ENCODE assay signal across 13 cellular contexts in genomic region chr2:222752731-222753130, GRCh38.
DNase-seq lines count a peak whose midpoint lies in the region; ATAC-seq and TF ChIP-seq lines count a peak whose summit lies in the region.
"Had no signal": no experiment of that assay in that cellular context is flagged by ENCODE, and none has a peak within 500 bp of the region (broad histone marks: within the 10 kb centered on the region; RNA-seq: fewer than 3 reads in every experiment).

No MANE protein-coding gene starts in this region.

- H3K4me1 ChIP-seq in cardiac muscle cell (ENCODE audit: low read depth) (peaks cover 23% of the 10 kb centered on the region), thoracic aorta (ENCODE audit: control insufficient read depth in 1 of 2, low read depth in 2 of 2) (peaks cover 16 to 29% of the 10 kb centered on the region in 2 donors)

- peaks cover 62% of the 10 kb centered on the region for H3K4me1 Mint-ChIP-seq in brain
- H3K4me1 Mint-ChIP-seq in nephron progenitor cell, result peaks cover 63% of the 10 kb centered on the region

- H3K4me3 ChIP-seq in cardiac muscle cell, result no peak overlapping the region
- peak overlapping the region; percentile 49 for H3K4me3 ChIP-seq in thoracic aorta

- intact Hi-C loops in Right ventricle myocardium superior (cut with DNase I), result loop anchor here (5.0 kb wide), 1 partner anchor 40 kb away; no protein-coding TSS in a partner anchor

- H3K27ac ChIP-seq in cardiac muscle cell (peak overlapping the region; percentile 86), thoracic aorta (peak overlapping the region; percentile 83 to 92)

- H3K4me3 Mint-ChIP-seq in brain (peak overlapping the region in 2 of 5 experiments; percentile 41 to 43), nephron progenitor cell (peak overlapping the region; percentile 26)
- H3K4me3 Mint-ChIP-seq: activated B cell treated with CpG ODN at 0.5 μM for 24 hours had no signal

- H3K27ac Mint-ChIP-seq in brain (peak overlapping the region in 3 of 5 experiments; percentile 68 to 90 (median 86)), nephron progenitor cell (peak overlapping the region; percentile 98)
- H3K27ac Mint-ChIP-seq: activated B cell treated with CpG ODN at 0.5 μM for 24 hours had no signal

- H3K27me3 ChIP-seq in cardiac muscle cell (no peaks in the 10 kb centered on the region), thoracic aorta (replicated peaks; ENCODE audit: insufficient read depth) (no peaks in the 10 kb centered on the region)

- H3K9me3 ChIP-seq in cardiac muscle cell (ENCODE audit: low read depth), result no peaks in the 10 kb centered on the region
- no peaks in the 10 kb centered on the region for H3K9me3 ChIP-seq in thoracic aorta

- no peaks in the 10 kb centered on the region for H3K36me3 Mint-ChIP-seq in brain
- H3K36me3 Mint-ChIP-seq in nephron progenitor cell (ENCODE audit: low read depth), result peaks cover 7% of the 10 kb centered on the region

- TF ChIP-seq CTCF in cardiac muscle cell (IDR thresholded peaks at IDR 0.05; ENCODE audit: low read depth, low read length) (no peak), brain (conservative IDR thresholded peaks at IDR 0.05) (no peak), nephron progenitor cell (IDR thresholded peaks at IDR 0.05) (no peak), thoracic aorta (IDR thresholded peaks at IDR 0.05) (no peak)

- H3K9me3 Mint-ChIP-seq in brain (peaks cover 0 to 20% (median 2%) of the 10 kb centered on the region in 5 experiments), nephron progenitor cell (peaks cover 3% of the 10 kb centered on the region)

- H3K36me3 ChIP-seq in cardiac muscle cell (no peaks in the 10 kb centered on the region), thoracic aorta (no peaks in the 10 kb centered on the region)

- ATAC-seq in Right ventricle myocardium superior (ENCODE audit: poor library complexity), result no peak
- no peak for ATAC-seq in thoracic aorta (ENCODE audit: insufficient number of reproducible peaks, low FRiP score, low read depth)
- ATAC-seq: PC-3 had no signal

- DNase-seq in cardiac muscle cell (ENCODE audit: low read depth in 1 of 2, low spot score in 1 of 2) (peak in 1 of 2 donors; percentile 24), Right ventricle myocardium superior (no peak), nephron progenitor cell (no peak), thoracic aorta (ENCODE audit: low spot score) (no peak), NCI-H2196 (lab: John Stamatoyannopoulos, UW; ENCODE audit: unreplicated experiment) (no peak), foreskin melanocyte (no peak), hypothalamus (lab: John Stamatoyannopoulos, UW) (no peak)
- DNase-seq: activated B cell treated with CpG ODN at 0.5 μM for 24 hours; activated naive CD4-positive, alpha-beta T cell; caudate nucleus; PC-3; stimulated activated CD4-positive, alpha-beta T cell treated with anti-CD3 and anti-CD28 coated beads, Interleukin-4, amount 100 ng/mL, for 24 hours had no signal

- H3K27me3 Mint-ChIP-seq in brain (no peaks in the 10 kb centered on the region), nephron progenitor cell (ENCODE audit: low read depth, poor library complexity) (peaks cover 4% of the 10 kb centered on the region)
